ENCODE assay signal across 27 cellular contexts in genomic region chr22:48699531-48699930, GRCh38.
"Had no signal": no experiment of that assay in that cellular context is flagged by ENCODE, and none has a peak within 500 bp of the region (broad histone marks: within the 10 kb centered on the region; RNA-seq: fewer than 3 reads in every experiment).

No MANE protein-coding gene starts in this region.

- FAIRE-seq: astrocyte had no signal

- H3K27ac ChIP-seq: brain microvascular endothelial cell, cardiac muscle cell, VCaP had no signal

- H3K9ac ChIP-seq: SK-N-SH had no signal

- H3K9me3 ChIP-seq: SK-N-SH had no signal

- H3K36me3 ChIP-seq: brain microvascular endothelial cell, cardiac muscle cell had no signal

- DNase-seq: activated CD4-positive, alpha-beta memory T cell treated with anti-CD3 and anti-CD28 coated beads, Interleukin-2, amount 10 ng/mL, durations not matched to agents 7 days and 5 days; activated CD4-positive, alpha-beta T cell treated with anti-CD3 and anti-CD28 coated beads for 36 hours; activated CD4-positive, alpha-beta T cell treated with anti-CD3 and anti-CD28 coated beads, Interleukin-2, amount 50 U/mL, for 1 hour; activated gamma-delta T cell; activated naive CD4-positive, alpha-beta T cell treated with anti-CD3 and anti-CD28 coated beads for 36 hours; activated T-cell treated with anti-CD3 and anti-CD28 coated beads for 4 hours; activated T-cell treated with anti-CD3 and anti-CD28 coated beads, Interleukin-2, amount 50 U/mL, for 48 hours; amygdala; brain microvascular endothelial cell; Kasumi-1; KBM-7; NCI-H1092; NCI-H1417; NCI-H1930; NCI-H526; NCI-H774; NK-92 treated with Interleukin-12 subunit alpha and Interleukin-12 subunit beta, amount 100 ng/mL, for 24 hours; OCI-M1; RPMI8226; SK-N-SH; T-helper 1 cell had no signal

- ATAC-seq: activated CD4-positive, alpha-beta T cell treated with anti-CD3 and anti-CD28 coated beads for 36 hours; activated T-helper 17 cell treated with anti-CD3 and anti-CD28 coated beads, Interleukin-2, amount 50 U/mL, for 72 hours; Panc1; Right ventricle myocardium inferior had no signal

- H3K4me3 ChIP-seq: cardiac muscle cell had no signal

- H3K27me3 ChIP-seq: brain microvascular endothelial cell, cardiac muscle cell had no signal

- H3K4me2 ChIP-seq: SK-N-SH had no signal
